24 cellular contexts compared by ENCODE assay signal in the genomic region with DNA sequence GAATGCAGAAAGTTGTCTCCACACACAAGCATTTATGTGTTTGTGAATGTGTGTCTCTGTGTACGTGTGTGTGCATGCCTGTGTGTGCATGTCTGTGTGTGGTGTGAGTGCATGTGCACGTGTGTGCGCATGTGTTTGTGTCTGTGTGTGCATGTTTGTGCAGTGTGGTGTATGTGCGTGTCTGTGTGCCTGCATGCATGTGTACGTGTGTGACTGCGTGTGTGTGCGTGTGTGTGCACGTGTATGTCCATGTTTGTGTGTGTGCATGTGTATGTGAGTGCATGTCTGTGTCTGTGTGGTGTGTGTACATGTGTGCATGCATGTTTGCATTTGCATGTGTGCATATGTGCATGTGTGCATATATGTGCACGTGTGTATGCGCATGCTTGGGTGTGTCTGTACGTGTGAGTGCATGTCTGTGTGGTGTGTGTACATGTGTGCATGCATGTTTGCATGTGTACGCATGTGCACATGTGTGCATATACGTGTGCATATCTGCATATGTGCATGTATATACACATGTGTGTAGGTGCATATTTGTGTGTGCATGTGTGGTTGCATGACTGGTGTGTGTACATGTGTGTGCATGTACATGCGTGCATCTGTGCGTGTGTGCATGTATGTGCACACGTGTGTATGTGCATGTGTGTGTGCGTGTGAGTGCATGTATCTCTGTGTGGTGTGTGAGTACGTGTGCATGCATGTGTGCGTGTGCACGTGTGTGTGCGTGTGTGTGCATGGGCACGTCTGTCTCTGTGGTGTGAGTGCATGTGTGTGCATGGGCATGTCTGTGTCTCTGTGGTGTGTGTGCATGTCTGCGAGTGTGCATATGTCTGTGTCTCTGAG.
"Had no signal": no experiment of that assay in that cellular context is flagged by ENCODE, and none has a peak within 500 bp of the region (broad histone marks: within the 10 kb centered on the region; RNA-seq: fewer than 3 reads in every experiment).

No MANE protein-coding gene starts in this region.

- H3K27me3 Mint-ChIP-seq: activated T-cell treated with anti-CD3 and anti-CD28 coated beads, Interleukin-2, amount 50 U/mL, for 24 hours; activated T-helper 17 cell treated with anti-CD3 and anti-CD28 coated beads, Interleukin-2, amount 50 U/mL, for 72 hours had no signal

- H3K4me2 ChIP-seq: hepatocyte had no signal

- H3K79me2 ChIP-seq: hepatocyte had no signal

- H3K27ac ChIP-seq: hepatocyte, tibial artery, vagina, VCaP had no signal

- H3K27me3 ChIP-seq: hepatocyte, vagina had no signal

- H3K4me3 Mint-ChIP-seq: activated naive CD8-positive, alpha-beta T cell; activated T-cell treated with anti-CD3 and anti-CD28 coated beads, Interleukin-2, amount 50 U/mL, for 24 hours; activated T-helper 17 cell treated with anti-CD3 and anti-CD28 coated beads, Interleukin-2, amount 50 U/mL, for 72 hours; natural killer cell treated with Interleukin-12 subunit alpha and Interleukin-12 subunit beta and Interleukin-15 and Interleukin-18, amount 100 ng/mL, for 72 hours; stimulated activated effector memory CD8-positive, alpha-beta T cell treated with anti-CD3 and anti-CD28 coated beads, Interleukin-12 subunit alpha, Interleukin-12 subunit beta, amount 100 ng/mL, for 72 hours; stimulated activated naive CD8-positive, alpha-beta T cell treated with anti-CD3 and anti-CD28 coated beads, Interleukin-15, amount 100 ng/mL, for 72 hours; T-helper 2 cell treated with Interferon-gamma antibody and Interleukin-4, amounts not matched to agents 5 μg/mL and 100 μg/mL, for 36 hours had no signal

- H2AFZ ChIP-seq: hepatocyte had no signal

- DNase-seq: activated CD4-positive, alpha-beta T cell treated with anti-CD3 and anti-CD28 coated beads for 1 hour; activated CD4-positive, alpha-beta T cell treated with anti-CD3 and anti-CD28 coated beads, Interleukin-2, amount 50 U/mL, for 4 hours; activated CD8-positive, alpha-beta memory T cell treated with anti-CD3 and anti-CD28 coated beads for 24 hours; activated CD8-positive, alpha-beta memory T cell treated with anti-CD3 and anti-CD28 coated beads, Interleukin-2, amount 50 U/mL, for 4 hours; activated T-cell treated with anti-CD3 and anti-CD28 coated beads, Interleukin-2, amount 50 U/mL, for 24 hours; dermis blood vessel endothelial cell; effector CD8-positive, alpha-beta T cell; foreskin melanocyte; left ventricle myocardium superior; mammary epithelial cell; small intestine; stimulated activated CD4-positive, alpha-beta T cell treated with anti-CD3 and anti-CD28 coated beads, Interleukin-2, amount 100 ng/mL, for 24 hours; stimulated activated naive CD8-positive, alpha-beta T cell treated with anti-CD3 and anti-CD28 coated beads, Interleukin-15, amount 100 ng/mL, for 72 hours; tibial artery had no signal

- H3K4me1 Mint-ChIP-seq: stimulated activated naive CD8-positive, alpha-beta T cell treated with anti-CD3 and anti-CD28 coated beads, Interleukin-15, amount 100 ng/mL, for 72 hours had no signal

- H3K27ac Mint-ChIP-seq: activated naive CD8-positive, alpha-beta T cell; activated T-cell treated with anti-CD3 and anti-CD28 coated beads, Interleukin-2, amount 50 U/mL, for 24 hours; activated T-helper 17 cell treated with anti-CD3 and anti-CD28 coated beads, Interleukin-2, amount 50 U/mL, for 72 hours; natural killer cell treated with Interleukin-12 subunit alpha and Interleukin-12 subunit beta and Interleukin-15 and Interleukin-18, amount 100 ng/mL, for 72 hours; stimulated activated effector memory CD8-positive, alpha-beta T cell treated with anti-CD3 and anti-CD28 coated beads, Interleukin-12 subunit alpha, Interleukin-12 subunit beta, amount 100 ng/mL, for 72 hours; T-helper 2 cell treated with Interferon-gamma antibody and Interleukin-4, amounts not matched to agents 5 μg/mL and 100 μg/mL, for 36 hours had no signal

- H3K36me3 ChIP-seq: tibial artery, vagina had no signal

- FAIRE-seq: small intestine had no signal

- H3K4me3 ChIP-seq: hepatocyte, tibial artery, vagina had no signal

- ATAC-seq: activated T-helper 17 cell treated with anti-CD3 and anti-CD28 coated beads, Interleukin-2, amount 50 U/mL, for 72 hours; esophagus mucosa; left ventricle myocardium superior; natural killer cell treated with Interleukin-12 subunit alpha and Interleukin-12 subunit beta and Interleukin-15 and Interleukin-18, amount 100 ng/mL, for 72 hours; sciatic nerve; stimulated activated effector memory CD8-positive, alpha-beta T cell treated with anti-CD3 and anti-CD28 coated beads, Interleukin-12 subunit alpha, Interleukin-12 subunit beta, amount 100 ng/mL, for 72 hours; stimulated activated naive CD8-positive, alpha-beta T cell treated with anti-CD3 and anti-CD28 coated beads, Interleukin-15, amount 100 ng/mL, for 72 hours had no signal

- H3K9me3 Mint-ChIP-seq: stimulated activated effector memory CD8-positive, alpha-beta T cell treated with anti-CD3 and anti-CD28 coated beads, Interleukin-12 subunit alpha, Interleukin-12 subunit beta, amount 100 ng/mL, for 72 hours had no signal

- H3K4me1 ChIP-seq: tibial artery, vagina had no signal

- H3K36me3 Mint-ChIP-seq: activated naive CD8-positive, alpha-beta T cell; natural killer cell treated with Interleukin-12 subunit alpha and Interleukin-12 subunit beta and Interleukin-15 and Interleukin-18, amount 100 ng/mL, for 72 hours; stimulated activated effector memory CD8-positive, alpha-beta T cell treated with anti-CD3 and anti-CD28 coated beads, Interleukin-12 subunit alpha, Interleukin-12 subunit beta, amount 100 ng/mL, for 72 hours had no signal

- H3K9me3 ChIP-seq: tibial artery, vagina had no signal
